8 cellular contexts compared by ENCODE assay signal in the genomic region with DNA sequence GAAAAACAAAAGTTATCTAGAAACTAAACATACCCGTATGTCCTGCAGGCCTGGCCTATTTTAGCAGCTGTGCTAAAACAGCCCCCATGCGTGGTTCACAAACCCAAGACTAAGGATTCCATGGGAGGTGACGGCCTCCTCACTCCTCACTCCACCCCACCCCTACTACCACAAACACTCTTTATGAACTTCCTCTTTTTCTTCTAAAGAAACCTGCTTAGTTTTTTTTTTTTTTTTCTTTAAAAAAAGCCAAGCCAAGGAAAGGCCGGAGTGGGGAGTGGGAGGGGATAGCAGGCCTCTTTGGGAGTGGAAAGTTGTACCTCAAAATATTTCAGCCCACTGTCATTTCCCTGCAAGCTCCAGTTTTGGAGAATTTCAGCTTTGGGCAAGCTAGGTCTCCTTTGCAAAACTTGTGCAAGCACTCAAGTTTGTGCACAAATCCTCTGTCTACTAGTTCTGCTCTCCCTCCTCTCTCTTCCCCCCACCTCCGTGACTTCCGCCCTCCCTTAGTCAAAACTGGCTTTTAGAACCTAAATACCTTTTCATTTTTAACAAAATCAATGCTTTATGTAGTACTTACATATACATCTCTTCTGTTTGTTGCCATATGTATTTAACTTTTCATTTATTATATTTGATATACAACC.
DNase-seq lines count a peak whose midpoint lies in the region; ATAC-seq and TF ChIP-seq lines count a peak whose summit lies in the region.

No MANE protein-coding gene starts in this region.

- H4K20me1 ChIP-seq in OCI-LY1 (ENCODE audit: insufficient read depth, low read length) = no peaks in the 10 kb centered on the region

- H3K79me2 ChIP-seq in OCI-LY1 (ENCODE audit: insufficient read depth, low read length) = no peaks in the 10 kb centered on the region

- no peaks in the 10 kb centered on the region for H3K27me3 ChIP-seq in OCI-LY1 (ENCODE audit: insufficient read depth, low read length)
- peaks cover 23% of the 10 kb centered on the region for H3K27me3 ChIP-seq in mucosa of stomach (ENCODE audit: control insufficient read depth, insufficient read depth, low read length)

- H3K36me3 ChIP-seq in OCI-LY1 (ENCODE audit: insufficient read depth, low read length) (no peaks in the 10 kb centered on the region), mucosa of stomach (ENCODE audit: control insufficient read depth, insufficient read depth, low read length) (no peaks in the 10 kb centered on the region)

- peak; percentile 44 for DNase-seq in central memory CD4-positive, alpha-beta T cell
- DNase-seq in nucleus accumbens (lab: John Stamatoyannopoulos, UW) (no peak), NCI-H774 (lab: John Stamatoyannopoulos, UW) (no peak), NCI-H526 treated with DMSO at 0.1 percent for 48 hours (lab: John Stamatoyannopoulos, UW) (no peak)

- no peak overlapping the region for H3K27ac ChIP-seq in OCI-LY1 (ENCODE audit: low read depth, low read length, poor library complexity, severe bottlenecking)

- H3K4me3 ChIP-seq in OCI-LY1 (ENCODE audit: low read depth, low read length, poor library complexity, severe bottlenecking) (peak overlapping the region; percentile 63), mucosa of stomach (ENCODE audit: low read length) (peak overlapping the region; percentile 68)

- no peaks in the 10 kb centered on the region for H3K9me3 ChIP-seq in OCI-LY1 (ENCODE audit: low read length)
- H3K9me3 ChIP-seq in mucosa of stomach (ENCODE audit: control insufficient read depth, low read length) = no peaks in the 10 kb centered on the region

- peak overlapping the region; percentile 67 for H3K4me2 ChIP-seq in OCI-LY1 (ENCODE audit: low read length)

- H3K9ac ChIP-seq in OCI-LY1 (ENCODE audit: low read length) (no peak overlapping the region; the same call in 1 of the 2 replicates), mucosa of stomach (ENCODE audit: low read length) (peak overlapping the region; percentile 70)

- ATAC-seq in GM18861 (IDR thresholded peaks at IDR 0.05; ENCODE audit: unreplicated experiment) = peak; percentile 35
- peak; percentile 44 for ATAC-seq in HG02678 (IDR thresholded peaks at IDR 0.05; ENCODE audit: unreplicated experiment)

- no peak for TF ChIP-seq CTCF in OCI-LY1 (IDR thresholded peaks at IDR 0.05; ENCODE audit: low read length)

- H2AFZ ChIP-seq in OCI-LY1 (ENCODE audit: low read length) = no peak overlapping the region

- peaks cover 24% of the 10 kb centered on the region for H3K4me1 ChIP-seq in OCI-LY1 (ENCODE audit: insufficient read depth, low read length, severe bottlenecking)
- H3K4me1 ChIP-seq in mucosa of stomach (ENCODE audit: control insufficient read depth, insufficient read depth, low read length) = peaks cover 13% of the 10 kb centered on the region

- H3K9me2 ChIP-seq in OCI-LY1 (ENCODE audit: low read depth, low read length) = no peaks in the 10 kb centered on the region

- H3F3A ChIP-seq in OCI-LY1 (ENCODE audit: insufficient read depth, low read length) = no peaks in the 10 kb centered on the region
